Comparison of ENCODE assay signal across 15 cellular contexts in genomic region chr1:224510880-224511645, GRCh38.
DNase-seq lines count a peak whose midpoint lies in the region; TF ChIP-seq lines count a peak whose summit lies in the region.
"Had no signal": no experiment of that assay in that cellular context is flagged by ENCODE, and none has a peak within 500 bp of the region (broad histone marks: within the 10 kb centered on the region; RNA-seq: fewer than 3 reads in every experiment).

No MANE protein-coding gene starts in this region.

- no peaks in the 10 kb centered on the region for H3K36me3 ChIP-seq in Loucy (ENCODE audit: insufficient read depth, low read length)
- no peaks in the 10 kb centered on the region for H3K36me3 ChIP-seq in spleen
- H3K36me3 ChIP-seq: colonic mucosa, HAP-1 had no signal

- H3K4me2 ChIP-seq in Loucy (ENCODE audit: low read depth, low read length, poor library complexity, severe bottlenecking): peak overlapping the region; percentile 49

- no peaks in the 10 kb centered on the region for H3K79me2 ChIP-seq in Loucy (ENCODE audit: insufficient read depth, low read length)

- no peaks in the 10 kb centered on the region for H3K9me2 ChIP-seq in Loucy (replicated peaks; ENCODE audit: low read depth, low read length)

- peak overlapping the region; percentile 44 for H3K9ac ChIP-seq in Loucy (ENCODE audit: low read depth, low read length, poor library complexity, severe bottlenecking)

- DNase-seq in GDM1 (lab: John Stamatoyannopoulos, UW) (peak; percentile 15), astrocyte of the cerebellum (ENCODE audit: low read depth) (peak; percentile 53), myocyte (ENCODE audit: low read depth) (peak; percentile 54), NCI-H510A (lab: John Stamatoyannopoulos, UW) (no peak), spleen (no peak), T-helper 9 cell (no peak)
- DNase-seq: activated CD8-positive, alpha-beta memory T cell treated with anti-CD3 and anti-CD28 coated beads for 24 hours; activated naive CD4-positive, alpha-beta T cell treated with anti-CD3 and anti-CD28 coated beads, Interleukin-2, amount 50 U/mL, for 16 hours; Calu3; colonic mucosa; left cardiac atrium; NCI-H187 treated with DMSO at 0.1 percent for 48 hours; testis had no signal

- no peak overlapping the region for H3K4me3 ChIP-seq in Loucy (ENCODE audit: low read length, poor library complexity, severe bottlenecking)
- H3K4me3 ChIP-seq in astrocyte of the cerebellum (ENCODE audit: low read depth, low read length): no peak overlapping the region
- H3K4me3 ChIP-seq in spleen: no peak overlapping the region
- H3K4me3 ChIP-seq: colonic mucosa, HAP-1, testis had no signal

- H3K4me1 ChIP-seq in Loucy (ENCODE audit: insufficient read depth, low read length, poor library complexity, severe bottlenecking): peaks cover 20% of the 10 kb centered on the region
- peaks cover 0 to 7% (median 6%) of the 10 kb centered on the region in 6 donors for H3K4me1 ChIP-seq in spleen
- H3K4me1 ChIP-seq: testis had no signal

- H2AFZ ChIP-seq in Loucy (ENCODE audit: low read length): peak overlapping the region; percentile 76

- H3K27me3 ChIP-seq in Loucy (ENCODE audit: insufficient read depth, low read length, poor library complexity, severe bottlenecking) (no peaks in the 10 kb centered on the region), spleen (replicated peaks in 1 of 7) (no peaks in the 10 kb centered on the region)
- H3K27me3 ChIP-seq: colonic mucosa, testis had no signal

- TF ChIP-seq POLR2A in spleen (IDR thresholded peaks at IDR 0.05): no peak

- H3F3A ChIP-seq in Loucy (ENCODE audit: low read depth): no peaks in the 10 kb centered on the region

- TF ChIP-seq CTCF in Loucy (conservative IDR thresholded peaks at IDR 0.05; ENCODE audit: low read length) (no peak), astrocyte of the cerebellum (IDR thresholded peaks at IDR 0.05; ENCODE audit: low read depth, low read length, missing control alignments) (no peak), spleen (IDR thresholded peaks at IDR 0.05 in 8 of 11, conservative IDR thresholded peaks at IDR 0.05 in 3 of 11) (no peak)

- WGBS in spleen, 5 donors: 60 to 78% (median 68%) methylated on average over 4 of the region's 4 CpGs

- H4K20me1 ChIP-seq in Loucy (ENCODE audit: insufficient read depth, low read length, poor library complexity, severe bottlenecking): no peaks in the 10 kb centered on the region

- H3K9me3 ChIP-seq in Loucy (ENCODE audit: insufficient read depth, low read depth, low read length) (no peaks in the 10 kb centered on the region), spleen (no peaks in the 10 kb centered on the region)
- H3K9me3 ChIP-seq: colonic mucosa, HAP-1, testis had no signal

- no peak overlapping the region for H3K27ac ChIP-seq in spleen
- H3K27ac ChIP-seq: colonic mucosa, testis had no signal

- in situ Hi-C loops in astrocyte of the cerebellum (cut with HindIII; ENCODE audit: low sequenced_read_pairs): no loop called here

- intact Hi-C loops in spleen (cut with DNase I; ENCODE audit: low total_unique reads): loop anchor here (5.0 kb wide), 1 partner anchor 341 kb away; no protein-coding TSS in a partner anchor

Comparison
In these comparisons a context has a peak if more than half of its experiments do, and no peak if none do; other contexts are left out.
1. DNase-seq: peak in GDM1 (single experiment), astrocyte of the cerebellum (single experiment) and myocyte (single experiment); none in NCI-H510A (single experiment), spleen (single experiment) and T-helper 9 cell (single experiment).